22 cellular contexts compared by ENCODE assay signal in the genomic region with DNA sequence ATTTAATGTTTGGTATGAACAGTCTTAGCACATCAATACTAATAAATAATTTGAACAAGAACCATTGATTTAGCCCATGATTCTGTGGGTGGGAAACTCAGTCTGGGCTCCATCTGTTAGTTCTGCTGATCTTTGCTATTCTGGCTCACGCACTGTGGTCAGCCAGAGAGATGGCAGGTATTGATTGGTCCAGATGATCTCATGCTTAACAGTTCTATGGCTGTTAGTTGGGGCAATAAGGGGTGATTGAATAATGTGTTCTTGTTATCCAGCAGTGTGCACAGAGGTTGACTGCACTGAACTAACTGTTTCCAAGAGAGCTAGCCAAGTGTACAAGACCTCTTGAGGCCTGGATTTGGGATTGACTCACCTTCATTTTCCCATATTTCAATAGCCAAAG.
"Had no signal": no experiment of that assay in that cellular context is flagged by ENCODE, and none has a peak within 500 bp of the region (broad histone marks: within the 10 kb centered on the region; RNA-seq: fewer than 3 reads in every experiment).

No MANE protein-coding gene starts in this region.

- H3K4me3 ChIP-seq: adrenal gland, SJCRH30, SK-N-MC had no signal

- H3K4me1 ChIP-seq: adrenal gland, SJCRH30 had no signal

- H3K27ac ChIP-seq: adrenal gland, brain microvascular endothelial cell, SJCRH30, SK-N-MC had no signal

- H3K27me3 ChIP-seq: adrenal gland, brain microvascular endothelial cell, SJCRH30 had no signal

- H3K9me3 ChIP-seq: adrenal gland, SJCRH30 had no signal

- DNase-seq: activated CD4-positive, alpha-beta T cell treated with anti-CD3 and anti-CD28 coated beads for 36 hours; activated CD4-positive, alpha-beta T cell treated with anti-CD3 and anti-CD28 coated beads, Interleukin-2, amount 10 ng/mL, durations not matched to agents 7 days and 5 days; activated CD4-positive, alpha-beta T cell treated with anti-CD3 and anti-CD28 coated beads, Interleukin-2, amount 50 U/mL, for 48 hours; activated CD8-positive, alpha-beta T cell treated with anti-CD3 and anti-CD28 coated beads, Interleukin-2, amount 10 ng/mL, durations not matched to agents 7 days and 5 days; activated gamma-delta T cell treated with Interleukin-2 at 50 U/mL for 16 hours; activated naive CD4-positive, alpha-beta T cell treated with anti-CD3 and anti-CD28 coated beads for 36 hours; activated T-cell treated with anti-CD3 and anti-CD28 coated beads, Interleukin-2, amount 50 U/mL, for 24 hours; adrenal gland; brain microvascular endothelial cell; central memory CD4-positive, alpha-beta T cell; Karpas-422; KBM-7; NCI-H1105; NCI-H1417 treated with DMSO at 0.1 percent for 48 hours; NCI-H187 treated with DMSO at 0.1 percent for 48 hours; NCI-H345; NCI-H524 treated with DMSO at 0.1 percent for 48 hours; SHP77; SJCRH30; T1000 had no signal

- FAIRE-seq: TTC549 had no signal

- H3K36me3 ChIP-seq: adrenal gland, brain microvascular endothelial cell, SJCRH30 had no signal
